Comparison of ENCODE assay signal across 8 cellular contexts in the genomic region with DNA sequence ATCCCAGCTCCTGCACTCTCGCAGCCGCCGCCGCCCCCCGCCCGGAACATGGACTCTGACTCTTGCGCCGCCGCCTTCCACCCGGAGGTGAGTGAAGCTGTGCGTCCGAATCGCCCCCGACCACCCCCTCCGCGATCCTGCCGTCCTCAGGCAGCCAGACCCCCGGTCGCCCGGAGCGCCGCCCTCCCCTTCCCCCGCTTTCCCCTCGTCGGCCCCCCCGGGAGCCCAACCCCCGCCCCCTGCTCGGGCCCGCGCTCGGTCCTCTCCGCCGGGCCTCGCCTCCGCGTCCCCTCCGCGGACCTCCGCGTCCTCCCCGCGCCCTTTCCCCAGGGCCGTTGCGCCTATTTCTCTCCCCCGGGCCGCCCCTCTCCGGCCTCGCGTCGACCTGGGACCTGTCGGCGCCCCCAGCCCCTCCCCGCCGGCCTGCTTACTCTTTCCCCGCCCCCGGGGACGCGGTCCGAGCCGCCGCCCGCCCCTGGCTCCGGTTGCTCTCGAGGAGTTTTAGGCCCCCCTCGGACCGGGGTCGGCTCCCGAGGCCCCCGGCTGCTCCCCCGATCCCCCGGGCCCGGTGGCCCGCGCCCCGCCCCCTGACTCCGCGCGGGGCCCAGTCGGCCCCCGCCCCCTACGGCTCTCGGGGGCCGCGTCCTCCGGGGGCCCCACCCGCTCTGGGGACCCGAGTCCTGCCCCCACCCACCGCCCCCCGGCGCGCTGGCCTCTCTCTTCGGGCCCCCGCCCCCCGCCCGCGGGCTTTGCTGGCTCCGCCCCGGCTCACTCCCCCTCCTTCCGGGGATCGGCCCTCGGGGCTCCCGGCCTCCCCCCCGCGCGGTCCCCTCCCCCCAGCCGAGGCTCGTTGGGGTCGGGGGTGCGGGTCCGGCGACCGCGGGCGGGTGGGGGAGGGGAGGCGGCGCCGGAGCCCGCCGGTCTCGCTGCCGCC. TPM values are rescaled to one million over a fixed set of nuclear protein-coding genes. Genes with fewer than 3 reads are reported as not detected.
DNase-seq lines count a peak whose midpoint lies in the region; ATAC-seq and TF ChIP-seq lines count a peak whose summit lies in the region.

No MANE protein-coding gene starts in this region.

- peaks cover 37% of the 10 kb centered on the region for H3K36me3 Mint-ChIP-seq in activated T-helper 17 cell treated with anti-CD3 and anti-CD28 coated beads, Interleukin-2, amount 50 U/mL, for 72 hours (ENCODE audit: low read depth)
- peaks cover 16% of the 10 kb centered on the region for H3K36me3 Mint-ChIP-seq in nephron progenitor cell (ENCODE audit: low read depth)

- no peaks in the 10 kb centered on the region for H3F3A ChIP-seq in Loucy (ENCODE audit: low read depth)

- H4K20me1 ChIP-seq in DND-41 (ENCODE audit: insufficient read depth, low read length), result peaks cover 36% of the 10 kb centered on the region
- H4K20me1 ChIP-seq in Loucy (ENCODE audit: insufficient read depth, low read length, poor library complexity, severe bottlenecking), result peaks cover 30% of the 10 kb centered on the region

- peaks cover 28% of the 10 kb centered on the region for H3K4me1 ChIP-seq in DND-41 (ENCODE audit: insufficient read depth, low read length)
- peaks cover 12% of the 10 kb centered on the region for H3K4me1 ChIP-seq in Loucy (ENCODE audit: insufficient read depth, low read length, poor library complexity, severe bottlenecking)
- no peaks in the 10 kb centered on the region for H3K4me1 ChIP-seq in aorta (ENCODE audit: control insufficient read depth in 1 of 2, insufficient read depth in 2 of 2, low read length in 2 of 2)

- peak overlapping the region; percentile 91 for H3K9ac ChIP-seq in DND-41 (ENCODE audit: low read depth, low read length)
- H3K9ac ChIP-seq in Loucy (ENCODE audit: low read depth, low read length, poor library complexity, severe bottlenecking), result peak overlapping the region; percentile 92

- H3K4me3 ChIP-seq in DND-41 (ENCODE audit: low read depth in 1 of 2, low read length in 2 of 2) (peak overlapping the region; percentile 78 to 88; a peak in 3 of 4 replicates), Loucy (ENCODE audit: low read length, poor library complexity, severe bottlenecking) (peak overlapping the region; percentile 93), fibroblast of pulmonary artery (replicated peaks; ENCODE audit: low read depth, low read length) (peak overlapping the region; percentile 68), aorta (ENCODE audit: low read length in 2 of 2) (peak overlapping the region; percentile 70 to 97)

- H3K36me3 ChIP-seq in DND-41 (ENCODE audit: insufficient read depth, low read length), result peaks cover 28% of the 10 kb centered on the region
- peaks cover 9% of the 10 kb centered on the region; the same call in 1 of the 2 replicates for H3K36me3 ChIP-seq in Loucy (ENCODE audit: insufficient read depth, low read length)
- H3K36me3 ChIP-seq in aorta (ENCODE audit: control insufficient read depth in 1 of 2, insufficient read depth in 2 of 2, low read length in 1 of 2), result no peaks in the 10 kb centered on the region

- no peaks in the 10 kb centered on the region for H3K9me2 ChIP-seq in Loucy (replicated peaks; ENCODE audit: low read depth, low read length)

- peak overlapping the region; percentile 62 for H2AFZ ChIP-seq in DND-41 (ENCODE audit: low read depth, low read length)
- peak overlapping the region; percentile 83 for H2AFZ ChIP-seq in Loucy (ENCODE audit: low read length)

- TF ChIP-seq CTCF in DND-41 (IDR thresholded peaks at IDR 0.05; ENCODE audit: borderline replicate concordance, extremely low read depth, low read length, poor library complexity, severe bottlenecking), result no peak
- no peak for TF ChIP-seq CTCF in Loucy (conservative IDR thresholded peaks at IDR 0.05; ENCODE audit: low read length)
- TF ChIP-seq CTCF in fibroblast of pulmonary artery (IDR thresholded peaks at IDR 0.05; ENCODE audit: low read length, missing control alignments), result no peak
- no peak for TF ChIP-seq CTCF in nephron progenitor cell (IDR thresholded peaks at IDR 0.05)

- H3K27me3 ChIP-seq in DND-41 (ENCODE audit: insufficient read depth, low read length, poor library complexity), result no peaks in the 10 kb centered on the region
- peaks cover 4% of the 10 kb centered on the region for H3K27me3 ChIP-seq in Loucy (ENCODE audit: insufficient read depth, low read length, poor library complexity, severe bottlenecking)
- no peaks in the 10 kb centered on the region for H3K27me3 ChIP-seq in aorta (ENCODE audit: control insufficient read depth in 1 of 2, insufficient read depth in 2 of 2, low read length in 1 of 2)

- H3K9me3 Mint-ChIP-seq in activated T-helper 17 cell treated with anti-CD3 and anti-CD28 coated beads, Interleukin-2, amount 50 U/mL, for 72 hours, result no peaks in the 10 kb centered on the region
- no peaks in the 10 kb centered on the region for H3K9me3 Mint-ChIP-seq in nephron progenitor cell

- H3K27ac ChIP-seq in DND-41 (ENCODE audit: low read length), result peak overlapping the region; percentile 68
- H3K27ac ChIP-seq in aorta (ENCODE audit: low read depth in 1 of 2, low read length in 2 of 2), result peak overlapping the region; percentile 46 to 62

- H3K4me1 Mint-ChIP-seq in activated T-helper 17 cell treated with anti-CD3 and anti-CD28 coated beads, Interleukin-2, amount 50 U/mL, for 72 hours, result peaks cover 9% of the 10 kb centered on the region
- H3K4me1 Mint-ChIP-seq in nephron progenitor cell, result peaks cover 33% of the 10 kb centered on the region

- WGBS in aorta, 2 donors, result 1% methylated on average over 64 to 121 of the region's 121 CpGs

- H3K79me2 ChIP-seq in DND-41 (ENCODE audit: insufficient read depth, low read length), result peaks cover 53% of the 10 kb centered on the region
- peaks cover 57% of the 10 kb centered on the region for H3K79me2 ChIP-seq in Loucy (ENCODE audit: insufficient read depth, low read length)

- no peaks in the 10 kb centered on the region for H3K9me3 ChIP-seq in DND-41 (ENCODE audit: insufficient read depth, low read length, severe bottlenecking)
- H3K9me3 ChIP-seq in Loucy (ENCODE audit: insufficient read depth, low read depth, low read length), result no peaks in the 10 kb centered on the region
- H3K9me3 ChIP-seq in aorta (ENCODE audit: control insufficient read depth, low read length), result no peaks in the 10 kb centered on the region

- H3K4me3 Mint-ChIP-seq in activated T-helper 17 cell treated with anti-CD3 and anti-CD28 coated beads, Interleukin-2, amount 50 U/mL, for 72 hours, result peak overlapping the region; percentile 99
- peak overlapping the region; percentile 80 for H3K4me3 Mint-ChIP-seq in nephron progenitor cell

- ATAC-seq in DND-41 (ENCODE audit: insufficient read depth, low read depth) (peak; percentile 8), aorta (ENCODE audit: low FRiP score) (peak; percentile 3), HG02588 (IDR thresholded peaks at IDR 0.05; ENCODE audit: unreplicated experiment) (no peak)
- ATAC-seq in activated T-helper 17 cell treated with anti-CD3 and anti-CD28 coated beads, Interleukin-2, amount 50 U/mL, for 72 hours (replicated peaks), result no peak

- intact Hi-C loops in aorta (cut with DNase I), result no loop called here

- H3K27me3 Mint-ChIP-seq in activated T-helper 17 cell treated with anti-CD3 and anti-CD28 coated beads, Interleukin-2, amount 50 U/mL, for 72 hours, result no peaks in the 10 kb centered on the region
- H3K27me3 Mint-ChIP-seq in nephron progenitor cell (ENCODE audit: low read depth, poor library complexity), result peaks cover 3% of the 10 kb centered on the region

- H3K4me2 ChIP-seq in DND-41 (ENCODE audit: insufficient read depth, low read length), result peak overlapping the region; percentile 57
- peak overlapping the region; percentile 67 for H3K4me2 ChIP-seq in Loucy (ENCODE audit: low read depth, low read length, poor library complexity, severe bottlenecking)

- DNase-seq in DND-41 (peak; percentile 74), fibroblast of pulmonary artery (ENCODE audit: low read depth) (peak; percentile 37), nephron progenitor cell (peak; percentile 72), aorta (peak; percentile 76 to 91), inferior parietal cortex (ENCODE audit: extremely low spot score) (no peak)

- H3K27ac Mint-ChIP-seq in activated T-helper 17 cell treated with anti-CD3 and anti-CD28 coated beads, Interleukin-2, amount 50 U/mL, for 72 hours, result no peak overlapping the region
- H3K27ac Mint-ChIP-seq in nephron progenitor cell, result no peak overlapping the region

RNA-seq across cellular contexts. Expression of a gene that starts 0.8 kb away (rescaled TPM):
- 10 to 100 TPM; 14.8 to 23.7 TPM for total RNA-seq in activated T-helper 17 cell treated with anti-CD3 and anti-CD28 coated beads, Interleukin-2, amount 50 U/mL, for 72 hours
- total RNA-seq in aorta, result 10 to 100 TPM; 19.0 to 19.3 TPM
- polyA plus RNA-seq in aorta, result 10 to 100 TPM in 1 of 2 donors, 1 to 10 TPM in 1; 3.6 to 10.8 TPM

RNA-seq across cellular contexts. Expression of a gene that starts 10.4 kb away (rescaled TPM):
- total RNA-seq in activated T-helper 17 cell treated with anti-CD3 and anti-CD28 coated beads, Interleukin-2, amount 50 U/mL, for 72 hours, result 10 to 100 TPM; 19.3 to 34.6 TPM
- 10 to 100 TPM; 11.0 to 21.2 TPM for total RNA-seq in aorta
- polyA plus RNA-seq in aorta, result 10 to 100 TPM; 20.8 to 44.1 TPM

RNA-seq across cellular contexts. Expression of a gene that starts 11.6 kb away (rescaled TPM):
- 10 to 100 TPM; 32.3 to 35.3 TPM for total RNA-seq in activated T-helper 17 cell treated with anti-CD3 and anti-CD28 coated beads, Interleukin-2, amount 50 U/mL, for 72 hours
- 10 to 100 TPM; 37.5 to 38.3 TPM for total RNA-seq in aorta
- polyA plus RNA-seq in aorta, result 10 to 100 TPM; 10.8 to 38.0 TPM

RNA-seq across cellular contexts. Expression of a gene that starts 34.5 kb away (rescaled TPM):
- total RNA-seq in activated T-helper 17 cell treated with anti-CD3 and anti-CD28 coated beads, Interleukin-2, amount 50 U/mL, for 72 hours, result 10 to 100 TPM; 22.0 to 28.5 TPM
- total RNA-seq in aorta, result 10 to 100 TPM; 20.6 to 29.9 TPM
- polyA plus RNA-seq in aorta, result 100 to 1,000 TPM in 1 of 2 donors, 10 to 100 TPM in 1; 25.2 to 204 TPM

RNA-seq across cellular contexts. Expression of a gene that starts 59.2 kb away (rescaled TPM):
- total RNA-seq in activated T-helper 17 cell treated with anti-CD3 and anti-CD28 coated beads, Interleukin-2, amount 50 U/mL, for 72 hours, result not detected
- not detected for total RNA-seq in aorta
- 1 to 10 TPM in 1 of 2 donors, not detected in 1; 1.3 TPM for polyA plus RNA-seq in aorta

Comparison
In these comparisons a context has a peak if more than half of its experiments do, and no peak if none do; other contexts are left out.
1. ATAC-seq: peak in DND-41 (single experiment) and aorta (single experiment); none in activated T-helper 17 cell treated with anti-CD3 and anti-CD28 coated beads, Interleukin-2, amount 50 U/mL, for 72 hours (single experiment) and HG02588 (single experiment).
2. Peak in every context shown above with its lines, with median percentiles within 50 percentile points of each other: H3K4me3 ChIP-seq.